Comparison of ENCODE assay signal across 1 cellular context in the genomic region with DNA sequence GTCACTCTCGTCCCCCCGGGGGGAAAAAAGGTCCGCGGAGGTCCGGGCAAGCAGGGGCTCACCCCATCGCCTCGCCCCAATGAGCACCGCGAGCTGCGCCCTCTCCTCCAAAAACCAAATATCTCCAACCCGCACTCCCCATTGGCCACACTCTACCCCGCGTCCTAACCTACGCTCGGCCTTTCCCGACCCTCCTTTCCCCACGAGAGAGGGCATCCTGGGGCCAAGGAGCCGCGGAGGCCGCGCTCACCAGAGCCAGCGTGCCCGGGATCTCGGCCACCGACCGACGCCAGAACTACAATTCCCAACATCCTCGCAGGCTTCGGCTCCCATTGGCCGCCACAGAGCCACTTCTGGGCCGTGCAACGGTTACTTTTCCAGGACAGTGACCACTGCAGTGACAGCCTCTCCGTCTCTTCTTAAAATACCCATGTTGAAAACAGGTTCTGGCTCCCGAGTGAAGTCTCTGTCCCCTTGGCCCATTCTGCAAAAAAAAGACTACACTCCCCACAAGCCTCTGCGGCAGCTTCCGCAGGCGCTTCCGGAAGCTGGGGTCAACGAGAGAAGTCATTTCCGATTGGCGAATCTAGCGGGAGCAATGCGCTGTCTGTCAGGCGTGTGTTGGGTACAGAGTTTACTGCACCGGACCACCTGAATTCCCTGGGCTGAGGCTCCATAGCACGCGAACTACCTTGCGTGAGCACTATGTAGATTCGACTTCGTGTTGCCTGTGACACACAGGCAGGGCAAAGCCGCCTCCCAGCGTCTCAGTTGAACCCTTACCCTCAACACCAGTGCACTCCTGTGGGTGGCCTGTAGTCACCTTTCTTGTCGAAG.
TF ChIP-seq lines count a peak whose summit lies in the region.

A gene (minus strand): TSS at position 285 of the 837 bp plus-strand sequence. CDS start 15,020 bp downstream, outside the sequence.

TF ChIP-seq in HepG2, 621 proteins besides CTCF, POLR2A, EP300 and RAD21 (continued from another document and continues in another):
- TF ChIP-seq RARA (CRISPR knock-in tag; IDR thresholded peaks at IDR 0.05) = peak; percentile 24; the same call in 1 of the 2 replicates
- TF ChIP-seq ZNF30 (CRISPR knock-in tag; IDR thresholded peaks at IDR 0.05) = peak; percentile 94; the same call in 1 of the 2 replicates
- no peak; the same call in 1 of the 2 replicates for TF ChIP-seq ARNTL (CRISPR knock-in tag; IDR thresholded peaks at IDR 0.05)
- TF ChIP-seq MAFF (IDR thresholded peaks at IDR 0.05; ENCODE audit: low read depth, low read length) = no peak
- 0 out of 2 replicates have a peak, but pooled peaks have one; percentile 76 for TF ChIP-seq ZNF552 (CRISPR knock-in tag; IDR thresholded peaks at IDR 0.05; ENCODE audit: borderline replicate concordance)
- TF ChIP-seq, protein P1, sequence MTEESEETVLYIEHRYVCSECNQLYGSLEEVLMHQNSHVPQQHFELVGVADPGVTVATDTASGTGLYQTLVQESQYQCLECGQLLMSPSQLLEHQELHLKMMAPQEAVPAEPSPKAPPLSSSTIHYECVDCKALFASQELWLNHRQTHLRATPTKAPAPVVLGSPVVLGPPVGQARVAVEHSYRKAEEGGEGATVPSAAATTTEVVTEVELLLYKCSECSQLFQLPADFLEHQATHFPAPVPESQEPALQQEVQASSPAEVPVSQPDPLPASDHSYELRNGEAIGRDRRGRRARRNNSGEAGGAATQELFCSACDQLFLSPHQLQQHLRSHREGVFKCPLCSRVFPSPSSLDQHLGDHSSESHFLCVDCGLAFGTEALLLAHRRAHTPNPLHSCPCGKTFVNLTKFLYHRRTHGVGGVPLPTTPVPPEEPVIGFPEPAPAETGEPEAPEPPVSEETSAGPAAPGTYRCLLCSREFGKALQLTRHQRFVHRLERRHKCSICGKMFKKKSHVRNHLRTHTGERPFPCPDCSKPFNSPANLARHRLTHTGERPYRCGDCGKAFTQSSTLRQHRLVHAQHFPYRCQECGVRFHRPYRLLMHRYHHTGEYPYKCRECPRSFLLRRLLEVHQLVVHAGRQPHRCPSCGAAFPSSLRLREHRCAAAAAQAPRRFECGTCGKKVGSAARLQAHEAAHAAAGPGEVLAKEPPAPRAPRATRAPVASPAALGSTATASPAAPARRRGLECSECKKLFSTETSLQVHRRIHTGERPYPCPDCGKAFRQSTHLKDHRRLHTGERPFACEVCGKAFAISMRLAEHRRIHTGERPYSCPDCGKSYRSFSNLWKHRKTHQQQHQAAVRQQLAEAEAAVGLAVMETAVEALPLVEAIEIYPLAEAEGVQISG (CRISPR knock-in tag; IDR thresholded peaks at IDR 0.05) = peak; percentile 98
- no peak for TF ChIP-seq GATA4 (IDR thresholded peaks at IDR 0.05; ENCODE audit: borderline replicate concordance, low read depth)
- TF ChIP-seq RORA (CRISPR knock-in tag; IDR thresholded peaks at IDR 0.05) = no peak; the same call in 1 of the 2 replicates
- TF ChIP-seq, protein P2, sequence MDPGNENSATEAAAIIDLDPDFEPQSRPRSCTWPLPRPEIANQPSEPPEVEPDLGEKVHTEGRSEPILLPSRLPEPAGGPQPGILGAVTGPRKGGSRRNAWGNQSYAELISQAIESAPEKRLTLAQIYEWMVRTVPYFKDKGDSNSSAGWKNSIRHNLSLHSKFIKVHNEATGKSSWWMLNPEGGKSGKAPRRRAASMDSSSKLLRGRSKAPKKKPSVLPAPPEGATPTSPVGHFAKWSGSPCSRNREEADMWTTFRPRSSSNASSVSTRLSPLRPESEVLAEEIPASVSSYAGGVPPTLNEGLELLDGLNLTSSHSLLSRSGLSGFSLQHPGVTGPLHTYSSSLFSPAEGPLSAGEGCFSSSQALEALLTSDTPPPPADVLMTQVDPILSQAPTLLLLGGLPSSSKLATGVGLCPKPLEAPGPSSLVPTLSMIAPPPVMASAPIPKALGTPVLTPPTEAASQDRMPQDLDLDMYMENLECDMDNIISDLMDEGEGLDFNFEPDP (CRISPR knock-in tag; conservative IDR thresholded peaks at IDR 0.05) = peak; percentile 90; the same call in 1 of the 2 replicates
- no peak; the same call in 1 of the 2 replicates for TF ChIP-seq ZNF546 (CRISPR knock-in tag; conservative IDR thresholded peaks at IDR 0.05)
- TF ChIP-seq PCBP1 (IDR thresholded peaks at IDR 0.05; ENCODE audit: borderline replicate concordance, low read depth, low read length) = peak; percentile 84; the same call in 1 of the 2 replicates
- peak; percentile 91 for TF ChIP-seq KDM5B (CRISPR knock-in tag; IDR thresholded peaks at IDR 0.05; ENCODE audit: borderline replicate concordance)
- TF ChIP-seq FOXJ3 (CRISPR knock-in tag; IDR thresholded peaks at IDR 0.05; ENCODE audit: borderline replicate concordance) = no peak; the same call in none of the 2 replicates
- no peak for TF ChIP-seq RCOR2 (CRISPR knock-in tag; IDR thresholded peaks at IDR 0.05)
- peak; percentile 92; the same call in 1 of the 2 replicates for TF ChIP-seq ARID2 (CRISPR knock-in tag; IDR thresholded peaks at IDR 0.05; ENCODE audit: borderline replicate concordance)
- TF ChIP-seq KMT2B (CRISPR knock-in tag; IDR thresholded peaks at IDR 0.05) = peak; percentile 93
- TF ChIP-seq KLF12 (CRISPR knock-in tag; IDR thresholded peaks at IDR 0.05; ENCODE audit: borderline replicate concordance) = peak; percentile 68
- TF ChIP-seq MEIS1 (CRISPR knock-in tag; IDR thresholded peaks at IDR 0.05; ENCODE audit: borderline replicate concordance) = peak; percentile 42; the same call in 1 of the 2 replicates
- 0 out of 2 replicates have a peak, but pooled peaks have one; percentile 60 for TF ChIP-seq ZNF749 (CRISPR knock-in tag; IDR thresholded peaks at IDR 0.05; ENCODE audit: borderline replicate concordance)
- TF ChIP-seq, protein P3, sequence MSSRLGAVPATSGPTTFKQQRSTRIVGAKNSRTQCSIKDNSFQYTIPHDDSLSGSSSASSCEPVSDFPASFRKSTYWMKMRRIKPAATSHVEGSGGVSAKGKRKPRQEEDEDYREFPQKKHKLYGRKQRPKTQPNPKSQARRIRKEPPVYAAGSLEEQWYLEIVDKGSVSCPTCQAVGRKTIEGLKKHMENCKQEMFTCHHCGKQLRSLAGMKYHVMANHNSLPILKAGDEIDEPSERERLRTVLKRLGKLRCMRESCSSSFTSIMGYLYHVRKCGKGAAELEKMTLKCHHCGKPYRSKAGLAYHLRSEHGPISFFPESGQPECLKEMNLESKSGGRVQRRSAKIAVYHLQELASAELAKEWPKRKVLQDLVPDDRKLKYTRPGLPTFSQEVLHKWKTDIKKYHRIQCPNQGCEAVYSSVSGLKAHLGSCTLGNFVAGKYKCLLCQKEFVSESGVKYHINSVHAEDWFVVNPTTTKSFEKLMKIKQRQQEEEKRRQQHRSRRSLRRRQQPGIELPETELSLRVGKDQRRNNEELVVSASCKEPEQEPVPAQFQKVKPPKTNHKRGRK (CRISPR knock-in tag; IDR thresholded peaks at IDR 0.05) = no peak
- TF ChIP-seq ZBTB3 (CRISPR knock-in tag; IDR thresholded peaks at IDR 0.05; ENCODE audit: borderline replicate concordance, low read depth) = no peak
- no peak for TF ChIP-seq ZSCAN25 (CRISPR knock-in tag; IDR thresholded peaks at IDR 0.05)
- TF ChIP-seq ZNF619 (CRISPR knock-in tag; IDR thresholded peaks at IDR 0.05) = peak; percentile 48; the same call in 1 of the 2 replicates
- TF ChIP-seq, protein P4, sequence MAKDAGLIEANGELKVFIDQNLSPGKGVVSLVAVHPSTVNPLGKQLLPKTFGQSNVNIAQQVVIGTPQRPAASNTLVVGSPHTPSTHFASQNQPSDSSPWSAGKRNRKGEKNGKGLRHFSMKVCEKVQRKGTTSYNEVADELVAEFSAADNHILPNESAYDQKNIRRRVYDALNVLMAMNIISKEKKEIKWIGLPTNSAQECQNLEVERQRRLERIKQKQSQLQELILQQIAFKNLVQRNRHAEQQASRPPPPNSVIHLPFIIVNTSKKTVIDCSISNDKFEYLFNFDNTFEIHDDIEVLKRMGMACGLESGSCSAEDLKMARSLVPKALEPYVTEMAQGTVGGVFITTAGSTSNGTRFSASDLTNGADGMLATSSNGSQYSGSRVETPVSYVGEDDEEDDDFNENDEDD (CRISPR knock-in tag; IDR thresholded peaks at IDR 0.05; ENCODE audit: borderline replicate concordance) = peak; percentile 85
- TF ChIP-seq, protein P5, sequence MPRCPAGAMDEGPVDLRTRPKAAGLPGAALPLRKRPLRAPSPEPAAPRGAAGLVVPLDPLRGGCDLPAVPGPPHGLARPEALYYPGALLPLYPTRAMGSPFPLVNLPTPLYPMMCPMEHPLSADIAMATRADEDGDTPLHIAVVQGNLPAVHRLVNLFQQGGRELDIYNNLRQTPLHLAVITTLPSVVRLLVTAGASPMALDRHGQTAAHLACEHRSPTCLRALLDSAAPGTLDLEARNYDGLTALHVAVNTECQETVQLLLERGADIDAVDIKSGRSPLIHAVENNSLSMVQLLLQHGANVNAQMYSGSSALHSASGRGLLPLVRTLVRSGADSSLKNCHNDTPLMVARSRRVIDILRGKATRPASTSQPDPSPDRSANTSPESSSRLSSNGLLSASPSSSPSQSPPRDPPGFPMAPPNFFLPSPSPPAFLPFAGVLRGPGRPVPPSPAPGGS (CRISPR knock-in tag; IDR thresholded peaks at IDR 0.05) = peak; percentile 87
- TF ChIP-seq NPAS2 (CRISPR knock-in tag; IDR thresholded peaks at IDR 0.05; ENCODE audit: borderline replicate concordance) = no peak
- no peak for TF ChIP-seq MTA3 (CRISPR knock-in tag; IDR thresholded peaks at IDR 0.05)
- TF ChIP-seq, protein P6, sequence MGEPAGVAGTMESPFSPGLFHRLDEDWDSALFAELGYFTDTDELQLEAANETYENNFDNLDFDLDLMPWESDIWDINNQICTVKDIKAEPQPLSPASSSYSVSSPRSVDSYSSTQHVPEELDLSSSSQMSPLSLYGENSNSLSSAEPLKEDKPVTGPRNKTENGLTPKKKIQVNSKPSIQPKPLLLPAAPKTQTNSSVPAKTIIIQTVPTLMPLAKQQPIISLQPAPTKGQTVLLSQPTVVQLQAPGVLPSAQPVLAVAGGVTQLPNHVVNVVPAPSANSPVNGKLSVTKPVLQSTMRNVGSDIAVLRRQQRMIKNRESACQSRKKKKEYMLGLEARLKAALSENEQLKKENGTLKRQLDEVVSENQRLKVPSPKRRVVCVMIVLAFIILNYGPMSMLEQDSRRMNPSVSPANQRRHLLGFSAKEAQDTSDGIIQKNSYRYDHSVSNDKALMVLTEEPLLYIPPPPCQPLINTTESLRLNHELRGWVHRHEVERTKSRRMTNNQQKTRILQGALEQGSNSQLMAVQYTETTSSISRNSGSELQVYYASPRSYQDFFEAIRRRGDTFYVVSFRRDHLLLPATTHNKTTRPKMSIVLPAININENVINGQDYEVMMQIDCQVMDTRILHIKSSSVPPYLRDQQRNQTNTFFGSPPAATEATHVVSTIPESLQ (CRISPR knock-in tag; conservative IDR thresholded peaks at IDR 0.05) = no peak
- TF ChIP-seq ZNF629 (CRISPR knock-in tag; conservative IDR thresholded peaks at IDR 0.05) = peak; percentile 31; the same call in 1 of the 2 replicates
- peak; percentile 77; the same call in 1 of the 2 replicates for TF ChIP-seq HNRNPL (IDR thresholded peaks at IDR 0.05; ENCODE audit: low read depth, low read length)
- TF ChIP-seq, protein P7, sequence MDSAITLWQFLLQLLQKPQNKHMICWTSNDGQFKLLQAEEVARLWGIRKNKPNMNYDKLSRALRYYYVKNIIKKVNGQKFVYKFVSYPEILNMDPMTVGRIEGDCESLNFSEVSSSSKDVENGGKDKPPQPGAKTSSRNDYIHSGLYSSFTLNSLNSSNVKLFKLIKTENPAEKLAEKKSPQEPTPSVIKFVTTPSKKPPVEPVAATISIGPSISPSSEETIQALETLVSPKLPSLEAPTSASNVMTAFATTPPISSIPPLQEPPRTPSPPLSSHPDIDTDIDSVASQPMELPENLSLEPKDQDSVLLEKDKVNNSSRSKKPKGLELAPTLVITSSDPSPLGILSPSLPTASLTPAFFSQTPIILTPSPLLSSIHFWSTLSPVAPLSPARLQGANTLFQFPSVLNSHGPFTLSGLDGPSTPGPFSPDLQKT (CRISPR knock-in tag; IDR thresholded peaks at IDR 0.05; ENCODE audit: borderline replicate concordance) = peak; percentile 91
- TF ChIP-seq ZZZ3 (CRISPR knock-in tag; IDR thresholded peaks at IDR 0.05; ENCODE audit: borderline replicate concordance) = peak; percentile 12; the same call in 1 of the 2 replicates
- TF ChIP-seq, protein P8, sequence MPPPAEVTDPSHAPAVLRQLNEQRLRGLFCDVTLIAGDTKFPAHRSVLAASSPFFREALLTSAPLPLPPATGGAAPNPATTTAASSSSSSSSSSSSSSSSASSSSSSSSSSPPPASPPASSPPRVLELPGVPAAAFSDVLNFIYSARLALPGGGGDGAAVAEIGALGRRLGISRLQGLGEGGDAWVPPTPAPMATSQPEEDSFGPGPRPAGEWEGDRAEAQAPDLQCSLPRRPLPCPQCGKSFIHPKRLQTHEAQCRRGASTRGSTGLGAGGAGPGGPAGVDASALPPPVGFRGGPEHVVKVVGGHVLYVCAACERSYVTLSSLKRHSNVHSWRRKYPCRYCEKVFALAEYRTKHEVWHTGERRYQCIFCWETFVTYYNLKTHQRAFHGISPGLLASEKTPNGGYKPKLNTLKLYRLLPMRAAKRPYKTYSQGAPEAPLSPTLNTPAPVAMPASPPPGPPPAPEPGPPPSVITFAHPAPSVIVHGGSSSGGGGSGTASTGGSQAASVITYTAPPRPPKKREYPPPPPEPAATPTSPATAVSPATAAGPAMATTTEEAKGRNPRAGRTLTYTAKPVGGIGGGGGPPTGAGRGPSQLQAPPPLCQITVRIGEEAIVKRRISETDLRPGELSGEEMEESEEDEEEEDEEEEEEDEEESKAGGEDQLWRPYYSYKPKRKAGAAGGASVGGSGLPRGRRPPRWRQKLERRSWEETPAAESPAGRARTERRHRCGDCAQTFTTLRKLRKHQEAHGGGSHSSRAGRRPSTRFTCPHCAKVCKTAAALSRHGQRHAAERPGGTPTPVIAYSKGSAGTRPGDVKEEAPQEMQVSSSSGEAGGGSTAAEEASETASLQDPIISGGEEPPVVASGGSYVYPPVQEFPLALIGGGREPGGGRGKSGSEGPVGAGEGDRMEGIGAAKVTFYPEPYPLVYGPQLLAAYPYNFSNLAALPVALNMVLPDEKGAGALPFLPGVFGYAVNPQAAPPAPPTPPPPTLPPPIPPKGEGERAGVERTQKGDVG (CRISPR knock-in tag; IDR thresholded peaks at IDR 0.05; ENCODE audit: borderline replicate concordance) = peak; percentile 30; the same call in 1 of the 2 replicates
- TF ChIP-seq ZNF138 (CRISPR knock-in tag; IDR thresholded peaks at IDR 0.05; ENCODE audit: low read depth) = peak; percentile 62
- peak; percentile 81 for TF ChIP-seq ARNT2 (CRISPR knock-in tag; IDR thresholded peaks at IDR 0.05; ENCODE audit: low read depth)
- no peak for TF ChIP-seq NFE2 (CRISPR knock-in tag; IDR thresholded peaks at IDR 0.05)
- TF ChIP-seq, protein P9, sequence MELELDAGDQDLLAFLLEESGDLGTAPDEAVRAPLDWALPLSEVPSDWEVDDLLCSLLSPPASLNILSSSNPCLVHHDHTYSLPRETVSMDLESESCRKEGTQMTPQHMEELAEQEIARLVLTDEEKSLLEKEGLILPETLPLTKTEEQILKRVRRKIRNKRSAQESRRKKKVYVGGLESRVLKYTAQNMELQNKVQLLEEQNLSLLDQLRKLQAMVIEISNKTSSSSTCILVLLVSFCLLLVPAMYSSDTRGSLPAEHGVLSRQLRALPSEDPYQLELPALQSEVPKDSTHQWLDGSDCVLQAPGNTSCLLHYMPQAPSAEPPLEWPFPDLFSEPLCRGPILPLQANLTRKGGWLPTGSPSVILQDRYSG (CRISPR knock-in tag; IDR thresholded peaks at IDR 0.05) = no peak
- peak; percentile 28; the same call in 1 of the 2 replicates for TF ChIP-seq CHD4 (IDR thresholded peaks at IDR 0.05; ENCODE audit: borderline replicate concordance, low read length)
- peak; percentile 94 for TF ChIP-seq ZNF781 (CRISPR knock-in tag; IDR thresholded peaks at IDR 0.05; ENCODE audit: borderline replicate concordance, not compliant biosample characterization)
- TF ChIP-seq ZC3H4 (CRISPR knock-in tag; IDR thresholded peaks at IDR 0.05; ENCODE audit: borderline replicate concordance) = peak; percentile 82; the same call in 1 of the 2 replicates
- TF ChIP-seq ZNF615 (CRISPR knock-in tag; IDR thresholded peaks at IDR 0.05; ENCODE audit: borderline replicate concordance) = no peak
- TF ChIP-seq HNRNPH1 (optimal IDR thresholded peaks at IDR 0.05; ENCODE audit: low read depth, low read length) = no peak
- TF ChIP-seq MLLT10 (CRISPR knock-in tag; IDR thresholded peaks at IDR 0.05) = no peak
- TF ChIP-seq IKZF1 (IDR thresholded peaks at IDR 0.05) = no peak
